Comparison of ENCODE assay signal across 8 cellular contexts in genomic region chr16:57187508-57187854, GRCh38. TPM values are rescaled to one million over a fixed set of nuclear protein-coding genes. Genes with fewer than 3 reads are reported as not detected.
A peak's percentile ranks its signal among the peaks of the same experiment; 100 is the strongest.
DNase-seq lines count a peak whose midpoint lies in the region; ATAC-seq, FAIRE-seq and TF ChIP-seq lines count a peak whose summit lies in the region.

No MANE protein-coding gene starts in this region.

- H3K36me3 Mint-ChIP-seq in activated T-helper 2 cell treated with anti-CD3 and anti-CD28 coated beads, Interferon-gamma antibody, Interleukin-2, Interleukin-4, amounts not matched to agents 10 μg/mL and 5 μg/mL and 100 μg/mL, durations not matched to agents 14 hours and 24 hours and 36 hours (ENCODE audit: low read depth) = peaks cover 20% of the 10 kb centered on the region
- H3K36me3 Mint-ChIP-seq in type B pancreatic cell = no peaks in the 10 kb centered on the region

- TF ChIP-seq CTCF in A549 (IDR thresholded peaks at IDR 0.05) (no peak), HCT116 (IDR thresholded peaks at IDR 0.05 in 2 of 3, conservative IDR thresholded peaks at IDR 0.05 in 1 of 3; ENCODE audit: borderline replicate concordance in 1 of 3, insufficient read depth in 1 of 3, low read depth in 2 of 3, low read length in 2 of 3) (no peak), type B pancreatic cell (conservative IDR thresholded peaks at IDR 0.05) (no peak)

- H3K9me3 ChIP-seq in A549 (no peaks in the 10 kb centered on the region), HCT116 (ENCODE audit: control insufficient read depth in 1 of 2, insufficient read depth in 1 of 2, low read depth in 1 of 2, low read length in 2 of 2) (no peaks in the 10 kb centered on the region)

- peak overlapping the region; percentile 88 to 99 for H3K27ac ChIP-seq in A549
- peak overlapping the region; percentile 66 for H3K27ac ChIP-seq in HCT116 (ENCODE audit: low read depth, low read length)

- no peaks in the 10 kb centered on the region for H4K20me1 ChIP-seq in HCT116 (ENCODE audit: insufficient read depth)

- H3K27me3 ChIP-seq in HCT116 (ENCODE audit: insufficient read depth, low read length) = no peaks in the 10 kb centered on the region

- no peak overlapping the region for H2AFZ ChIP-seq in HCT116 (ENCODE audit: low read depth, low read length, poor library complexity, severe bottlenecking)

- POLR2A ChIA-PET in A549 (lab: Yijun Ruan, JAX) = no interaction called here
- POLR2A ChIA-PET in HCT116 (lab: Charles Lee) = no interaction called here
- POLR2A ChIA-PET in HEK293T (lab: Yijun Ruan, JAX) = interaction anchor here (2.8 kb wide), 1 partner anchor 58 kb away, joined by 16 read pairs; the partner anchor contains the start of gene ARL2BP

- peaks cover 84% of the 10 kb centered on the region for H3K79me2 ChIP-seq in HCT116 (ENCODE audit: insufficient read depth, low read length)

- H3K4me3 Mint-ChIP-seq in activated T-helper 2 cell treated with anti-CD3 and anti-CD28 coated beads, Interferon-gamma antibody, Interleukin-2, Interleukin-4, amounts not matched to agents 10 μg/mL and 5 μg/mL and 100 μg/mL, durations not matched to agents 14 hours and 24 hours and 36 hours (ENCODE audit: low read depth) = peak overlapping the region; percentile 98
- H3K4me3 Mint-ChIP-seq in type B pancreatic cell = peak overlapping the region; percentile 99

- peak in 1 of 2 experiments; percentile 11 for DNase-seq in A549 (ENCODE audit: low read depth in 1 of 2, low spot score in 1 of 2)
- DNase-seq in HCT116 (ENCODE audit: low read depth, low spot score) = no peak
- DNase-seq in activated T-helper 2 cell treated with anti-CD3 and anti-CD28 coated beads, Interferon-gamma antibody, Interleukin-2, Interleukin-4, amounts not matched to agents 10 μg/mL and 5 μg/mL and 100 μg/mL, durations not matched to agents 14 hours and 24 hours and 36 hours (ENCODE audit: low spot score) = no peak
- DNase-seq in left kidney (ENCODE audit: low read depth, low spot score) = peak; percentile 22
- DNase-seq in type B pancreatic cell (ENCODE audit: extremely low spot score, unreplicated experiment) = no peak
- no peak for DNase-seq in HEK293T (ENCODE audit: extremely low spot score)

- CTCF ChIA-PET in A549 (lab: Yijun Ruan, JAX) = no interaction called here
- CTCF ChIA-PET in HCT116 (lab: Charles Lee) = interaction anchor here (1.1 kb wide), 1 partner anchor 95 kb away, joined by 3 read pairs; the partner anchor contains the start of gene CPNE2
- CTCF ChIA-PET in HEK293T (lab: Yijun Ruan, JAX) = interaction anchor here (1.1 kb wide), 1 partner anchor 223 kb away, joined by 3 read pairs; no protein-coding TSS in a partner anchor

- H3K9ac ChIP-seq in HCT116 (ENCODE audit: low read length) = peak overlapping the region; percentile 87

- no peak for TF ChIP-seq EP300 in A549 (IDR thresholded peaks at IDR 0.05)

- H3K4me3 ChIP-seq in A549 = peak overlapping the region; percentile 79
- peak overlapping the region; percentile 96 for H3K4me3 ChIP-seq in HCT116 (replicated peaks in 1 of 2; ENCODE audit: low read depth in 1 of 2, low read length in 2 of 2)

- no peaks in the 10 kb centered on the region for H3K9me2 ChIP-seq in HCT116 (ENCODE audit: insufficient read depth)

- TF ChIP-seq POLR2A in A549 (IDR thresholded peaks at IDR 0.05; ENCODE audit: low read length) (no peak), HCT116 (IDR thresholded peaks at IDR 0.05; ENCODE audit: borderline replicate concordance, extremely low read depth, insufficient read depth, insufficient read length) (no peak)

- H3K4me1 ChIP-seq in A549 (peaks cover 37% of the 10 kb centered on the region), HCT116 (ENCODE audit: control insufficient read depth in 1 of 2, insufficient read depth in 2 of 2, low read length in 2 of 2) (peaks cover 18 to 21% of the 10 kb centered on the region in 2 experiments)

- RAD21 ChIA-PET in HCT116 (lab: Charles Lee; ENCODE audit: low non-redundant PET in 1 of 2, low total read pairs in 2 of 2, uncharacterized antibody in 2 of 2, unreplicated experiment in 2 of 2) = no interaction called here

- H3K27me3 Mint-ChIP-seq in activated T-helper 2 cell treated with anti-CD3 and anti-CD28 coated beads, Interferon-gamma antibody, Interleukin-2, Interleukin-4, amounts not matched to agents 10 μg/mL and 5 μg/mL and 100 μg/mL, durations not matched to agents 14 hours and 24 hours and 36 hours (ENCODE audit: low read depth) = no peaks in the 10 kb centered on the region
- no peaks in the 10 kb centered on the region for H3K27me3 Mint-ChIP-seq in type B pancreatic cell

- intact Hi-C loops in HCT116 (cut with micrococcal nuclease) = loop anchor here (10.0 kb wide), 1 partner anchor 107 kb away; no protein-coding TSS in a partner anchor
- intact Hi-C loops in activated T-helper 2 cell treated with anti-CD3 and anti-CD28 coated beads, Interferon-gamma antibody, Interleukin-2, Interleukin-4, amounts not matched to agents 10 μg/mL and 5 μg/mL and 100 μg/mL, durations not matched to agents 14 hours and 24 hours and 36 hours (cut with micrococcal nuclease) = loop anchor here (2.0 to 5.0 kb wide), 5 partner anchors 57 to 735 kb away; partner anchors contain the start of genes ARL2BP, NUDT21 and OGFOD1

- peaks cover 35% of the 10 kb centered on the region for H3K4me1 Mint-ChIP-seq in activated T-helper 2 cell treated with anti-CD3 and anti-CD28 coated beads, Interferon-gamma antibody, Interleukin-2, Interleukin-4, amounts not matched to agents 10 μg/mL and 5 μg/mL and 100 μg/mL, durations not matched to agents 14 hours and 24 hours and 36 hours (ENCODE audit: low read depth)
- H3K4me1 Mint-ChIP-seq in type B pancreatic cell (ENCODE audit: unreplicated experiment) = peaks cover 33% of the 10 kb centered on the region

- no TSS peak for BruUV-seq in HCT116 (replicated peaks; lab: Mats Ljungman, UMichigan)

- peak overlapping the region; percentile 47 for H3K27ac Mint-ChIP-seq in activated T-helper 2 cell treated with anti-CD3 and anti-CD28 coated beads, Interferon-gamma antibody, Interleukin-2, Interleukin-4, amounts not matched to agents 10 μg/mL and 5 μg/mL and 100 μg/mL, durations not matched to agents 14 hours and 24 hours and 36 hours
- peak overlapping the region; percentile 94 for H3K27ac Mint-ChIP-seq in type B pancreatic cell

- H3K4me2 ChIP-seq in A549 (peak overlapping the region; percentile 91), HCT116 (ENCODE audit: low read length) (peak overlapping the region; percentile 88)

- TF ChIP-seq RAD21 in A549 (conservative IDR thresholded peaks at IDR 0.05 in 1 of 2, IDR thresholded peaks at IDR 0.05 in 1 of 2) (no peak), HCT116 (IDR thresholded peaks at IDR 0.05; ENCODE audit: low read depth) (no peak)

- no peaks in the 10 kb centered on the region for H3K36me3 ChIP-seq in HCT116 (ENCODE audit: control insufficient read depth in 1 of 2, insufficient read depth in 2 of 2, low read length in 2 of 2)

- no peaks in the 10 kb centered on the region for H3K9me3 Mint-ChIP-seq in activated T-helper 2 cell treated with anti-CD3 and anti-CD28 coated beads, Interferon-gamma antibody, Interleukin-2, Interleukin-4, amounts not matched to agents 10 μg/mL and 5 μg/mL and 100 μg/mL, durations not matched to agents 14 hours and 24 hours and 36 hours
- no peaks in the 10 kb centered on the region for H3K9me3 Mint-ChIP-seq in type B pancreatic cell

- ATAC-seq in A549 = no peak
- no peak for ATAC-seq in HCT116
- no peak for ATAC-seq in GM21423 (IDR thresholded peaks at IDR 0.05; ENCODE audit: unreplicated experiment)
- ATAC-seq in HG03457 (IDR thresholded peaks at IDR 0.05; ENCODE audit: unreplicated experiment) = no peak

- FAIRE-seq in A549 (lab: Jason Lieb, UNC) = no peak

- WGBS in A549 (ENCODE audit: missing lambda C conversion rate) = 3% methylated on average over 6 of the region's 6 CpGs

TF ChIP-seq in HCT116, 20 proteins besides CTCF, POLR2A, EP300 and RAD21 (continues in another document):
- TF ChIP-seq SIN3A (IDR thresholded peaks at IDR 0.05; ENCODE audit: low read depth) = no peak

TF ChIP-seq in HEK293T, 16 proteins besides CTCF, POLR2A, EP300 and RAD21:
- TF ChIP-seq HDGF (IDR thresholded peaks at IDR 0.05; ENCODE audit: borderline replicate concordance) = no peak
TF ChIP-seq in HEK293T: peak in this region for 0.

RNA-seq across cellular contexts. Expression of gene RSPRY1, which starts 1.4 kb away (rescaled TPM):
- polyA plus RNA-seq in A549 (2011; rRNA removed) (50.0 and 58.5 TPM in 2 replicates), A549 (2017; fragmentation: RNase III; extraction: RNeasy Plus Mini Kit Qiagen cat#74134 plus additional on column Dnase treatment) (30.2 to 32.2 TPM (median 31.9 TPM) in 3 replicates)
- 13.3 and 15.2 TPM in 2 replicates for polyA plus RNA-seq in A549 (2012; cell fraction: cytosol; rRNA removed)
- 8.6 and 13.4 TPM in 2 replicates for polyA plus RNA-seq in A549 (2012; cell fraction: nucleus; rRNA removed)
- 95.7 and 103 TPM in 2 replicates for polyA minus RNA-seq in A549 (2011; rRNA and poly(A)+ RNA removed)
- total RNA-seq in HCT116 (2021; ENCODE audit: unreplicated experiment) (24.9 TPM), type B pancreatic cell (ENCODE audit: low replicate concordance) (36.3 and 49.9 TPM in 2 replicates)
- polyA plus RNA-seq in HCT116 (2012) = 15.5 and 16.0 TPM in 2 replicates
- 33.3 and 43.0 TPM in 2 replicates for total RNA-seq in activated T-helper 2 cell treated with anti-CD3 and anti-CD28 coated beads, Interferon-gamma antibody, Interleukin-2, Interleukin-4, amounts not matched to agents 10 μg/mL and 5 μg/mL and 100 μg/mL, durations not matched to agents 14 hours and 24 hours and 36 hours

RNA-seq across cellular contexts. Expression of gene PSME3IP1, which starts 1.6 kb away (rescaled TPM):
- polyA plus RNA-seq in A549 (2011; rRNA removed) (128 and 155 TPM in 2 replicates), A549 (2017; fragmentation: RNase III; extraction: RNeasy Plus Mini Kit Qiagen cat#74134 plus additional on column Dnase treatment) (157 to 159 TPM (median 158 TPM) in 3 replicates)
- polyA plus RNA-seq in A549 (2012; cell fraction: cytosol; rRNA removed) = 97.2 and 103 TPM in 2 replicates
- polyA plus RNA-seq in A549 (2012; cell fraction: nucleus; rRNA removed) = 192 and 222 TPM in 2 replicates
- polyA minus RNA-seq in A549 (2011; rRNA and poly(A)+ RNA removed) = 98.7 and 122 TPM in 2 replicates
- total RNA-seq in HCT116 (2021; ENCODE audit: unreplicated experiment) (88.5 TPM), type B pancreatic cell (ENCODE audit: low replicate concordance) (90.1 and 94.4 TPM in 2 replicates)
- 53.2 and 68.2 TPM in 2 replicates for polyA plus RNA-seq in HCT116 (2012)
- 109 and 125 TPM in 2 replicates for total RNA-seq in activated T-helper 2 cell treated with anti-CD3 and anti-CD28 coated beads, Interferon-gamma antibody, Interleukin-2, Interleukin-4, amounts not matched to agents 10 μg/mL and 5 μg/mL and 100 μg/mL, durations not matched to agents 14 hours and 24 hours and 36 hours

RNA-seq across cellular contexts. Expression of gene ARL2BP, which starts 57.6 kb away (rescaled TPM):
- 117 and 126 TPM in 2 replicates for polyA plus RNA-seq in A549 (2011; rRNA removed)
- 49.9 and 58.2 TPM in 2 replicates for polyA plus RNA-seq in A549 (2012; cell fraction: cytosol; rRNA removed)
- polyA plus RNA-seq in A549 (2012; cell fraction: nucleus; rRNA removed) = 20.2 and 31.0 TPM in 2 replicates
- polyA plus RNA-seq in A549 (2017; fragmentation: RNase III; extraction: RNeasy Plus Mini Kit Qiagen cat#74134 plus additional on column Dnase treatment) = 64.0 to 68.7 TPM (median 67.0 TPM) in 3 replicates
- polyA minus RNA-seq in A549 (2011; rRNA and poly(A)+ RNA removed) = 48.8 and 54.9 TPM in 2 replicates
- total RNA-seq in HCT116 (2021; ENCODE audit: unreplicated experiment) = 28.8 TPM
- polyA plus RNA-seq in HCT116 (2012) = 17.8 and 19.7 TPM in 2 replicates
- 28.1 and 31.2 TPM in 2 replicates for total RNA-seq in activated T-helper 2 cell treated with anti-CD3 and anti-CD28 coated beads, Interferon-gamma antibody, Interleukin-2, Interleukin-4, amounts not matched to agents 10 μg/mL and 5 μg/mL and 100 μg/mL, durations not matched to agents 14 hours and 24 hours and 36 hours
- 37.7 and 49.4 TPM in 2 replicates for total RNA-seq in type B pancreatic cell (ENCODE audit: low replicate concordance)
